Comparison of ENCODE assay signal across 22 cellular contexts in genomic region chr2:69638630-69639029, GRCh38. TPM values are rescaled to one million over a fixed set of nuclear protein-coding genes. Genes with fewer than 3 reads are reported as not detected.
A peak's percentile ranks its signal among the peaks of the same experiment; 100 is the strongest.
DNase-seq lines count a peak whose midpoint lies in the region; ATAC-seq and TF ChIP-seq lines count a peak whose summit lies in the region.
"Had no signal": no experiment of that assay in that cellular context is flagged by ENCODE, and none has a peak within 500 bp of the region (broad histone marks: within the 10 kb centered on the region; RNA-seq: fewer than 3 reads in every experiment).

No MANE protein-coding gene starts in this region.

- peak overlapping the region; percentile 5 to 96 (median 92) for H3K4me3 Mint-ChIP-seq in T-cell
- peak overlapping the region; percentile 47 for H3K4me3 Mint-ChIP-seq in central memory CD8-positive, alpha-beta T cell

- ATAC-seq in Right ventricle myocardium superior (ENCODE audit: poor library complexity) (no peak), T-cell (replicated peaks in 1 of 4) (no peak), HG03280 (IDR thresholded peaks at IDR 0.05; ENCODE audit: unreplicated experiment) (no peak)
- ATAC-seq in central memory CD8-positive, alpha-beta T cell (replicated peaks; ENCODE audit: extremely low read depth, poor library complexity, severe bottlenecking) = no peak
- ATAC-seq: esophagus mucosa, sciatic nerve had no signal

- H3K27me3 Mint-ChIP-seq in T-cell = no peaks in the 10 kb centered on the region
- no peaks in the 10 kb centered on the region for H3K27me3 Mint-ChIP-seq in central memory CD8-positive, alpha-beta T cell

- H3K36me3 ChIP-seq in cardiac muscle cell (no peaks in the 10 kb centered on the region), thyroid gland (no peaks in the 10 kb centered on the region), stomach (peaks cover 4 to 22% (median 12%) of the 10 kb centered on the region in 4 donors)
- H3K36me3 ChIP-seq: suprapubic skin, vagina had no signal

- WGBS in thyroid gland, 2 donors = 83 to 91% methylated on average over 3 of the region's 3 CpGs
- WGBS in stomach, 5 donors = 82 to 89% (median 85%) methylated on average over 3 of the region's 3 CpGs

- no peak for TF ChIP-seq CTCF in cardiac muscle cell (IDR thresholded peaks at IDR 0.05; ENCODE audit: low read depth, low read length)
- TF ChIP-seq CTCF in thyroid gland (IDR thresholded peaks at IDR 0.05) = no peak
- no peak for TF ChIP-seq CTCF in stomach (IDR thresholded peaks at IDR 0.05)

- intact Hi-C loops in Right ventricle myocardium superior (cut with DNase I) (no loop called here), thyroid gland (cut with DNase I) (no loop called here), stomach (cut with DNase I; ENCODE audit: low total_unique reads) (no loop called here)

- TF ChIP-seq POLR2A in thyroid gland (IDR thresholded peaks at IDR 0.05) = no peak
- TF ChIP-seq POLR2A in stomach (IDR thresholded peaks at IDR 0.05) = no peak

- CTCF ChIA-PET in T-cell (lab: Charles Lee) = interaction anchor here in 1 of 2 donors (0.7 to 2.3 kb wide), 5 partner anchors 10 to 785 kb away, joined by 3 to 12 read pairs (median 3); no protein-coding TSS in a partner anchor

- peak overlapping the region; percentile 51 to 92 for H3K27ac Mint-ChIP-seq in T-cell
- H3K27ac Mint-ChIP-seq in central memory CD8-positive, alpha-beta T cell (ENCODE audit: low read depth) = peak overlapping the region; percentile 36

- POLR2A ChIA-PET in T-cell (lab: Charles Lee) = interaction anchor here in 1 of 2 donors (0.6 to 1.3 kb wide), 2 partner anchors 13 to 17 kb away, joined by 5 to 6 read pairs; no protein-coding TSS in a partner anchor

- H3K4me3 ChIP-seq in cardiac muscle cell (no peak overlapping the region), thyroid gland (replicated peaks in 1 of 3) (no peak overlapping the region), stomach (no peak overlapping the region)
- H3K4me3 ChIP-seq: left ventricle myocardium inferior, suprapubic skin, vagina had no signal

- no peaks in the 10 kb centered on the region for H3K9me3 Mint-ChIP-seq in T-cell
- H3K9me3 Mint-ChIP-seq in central memory CD8-positive, alpha-beta T cell = no peaks in the 10 kb centered on the region
- H3K9me3 Mint-ChIP-seq: nephron had no signal

- H3K27me3 ChIP-seq in cardiac muscle cell = no peaks in the 10 kb centered on the region
- H3K27me3 ChIP-seq in thyroid gland = no peaks in the 10 kb centered on the region
- no peaks in the 10 kb centered on the region for H3K27me3 ChIP-seq in stomach
- H3K27me3 ChIP-seq: suprapubic skin, vagina had no signal

- H3K9me3 ChIP-seq in cardiac muscle cell (ENCODE audit: low read depth) (no peaks in the 10 kb centered on the region), thyroid gland (no peaks in the 10 kb centered on the region), stomach (no peaks in the 10 kb centered on the region)
- H3K9me3 ChIP-seq: left ventricle myocardium inferior, suprapubic skin, vagina had no signal

- no peak for DNase-seq in cardiac muscle cell (ENCODE audit: low read depth in 1 of 2, low spot score in 1 of 2)
- DNase-seq in Right ventricle myocardium superior = no peak
- no peak for DNase-seq in T-cell
- no peak for DNase-seq in central memory CD8-positive, alpha-beta T cell (ENCODE audit: low spot score in 2 of 2)
- DNase-seq in thyroid gland = no peak
- no peak for DNase-seq in stomach
- DNase-seq: activated gamma-delta T cell; DMS79; effector CD4-positive, alpha-beta T cell; foreskin melanocyte; HCEC 1CT; left ventricle myocardium inferior; NCI-H2029; NCI-H748 treated with DMSO at 0.1 percent for 48 hours; posterior cingulate gyrus; stimulated activated CD4-positive, alpha-beta T cell treated with anti-CD3 and anti-CD28 coated beads, Interleukin-15, amount 100 ng/mL, for 24 hours had no signal

- H3K4me1 ChIP-seq in cardiac muscle cell (ENCODE audit: low read depth) = peaks cover 34% of the 10 kb centered on the region
- peaks cover 47 to 52% of the 10 kb centered on the region in 2 donors for H3K4me1 ChIP-seq in thyroid gland
- H3K4me1 ChIP-seq in stomach = peaks cover 20 to 79% (median 54%) of the 10 kb centered on the region in 4 donors

- TF ChIP-seq EP300 in stomach (IDR thresholded peaks at IDR 0.05) = no peak

- H3K27ac ChIP-seq in cardiac muscle cell (peak overlapping the region; percentile 46), thyroid gland (peak overlapping the region; percentile 9 to 99 (median 40)), stomach (no peak overlapping the region)
- H3K27ac ChIP-seq: left ventricle myocardium inferior, suprapubic skin, vagina had no signal

- peaks cover 38% of the 10 kb centered on the region for H3K36me3 Mint-ChIP-seq in T-cell
- H3K36me3 Mint-ChIP-seq in central memory CD8-positive, alpha-beta T cell (ENCODE audit: insufficient read depth) = peaks cover 39% of the 10 kb centered on the region

- peaks cover 67 to 77% (median 74%) of the 10 kb centered on the region in 3 donors for H3K4me1 Mint-ChIP-seq in T-cell
- H3K4me1 Mint-ChIP-seq in central memory CD8-positive, alpha-beta T cell = peaks cover 72% of the 10 kb centered on the region

RNA-seq across cellular contexts. Expression of gene AAK1, which starts 4.9 kb away (rescaled TPM):
- 47.4 and 50.0 TPM in 2 replicates for total RNA-seq in cardiac muscle cell
- 50.3 and 57.2 TPM in 2 replicates for polyA plus RNA-seq in cardiac muscle cell
- total RNA-seq in Right ventricle myocardium superior = 87.2 TPM
- 100 to 1,000 TPM; 170 to 283 (median 177) TPM for total RNA-seq in T-cell
- 100 to 1,000 TPM in 3 of 4 donors, 10 to 100 TPM in 1; 82.0 to 174 (median 144) TPM for total RNA-seq in thyroid gland
- 100 to 1,000 TPM in 2 of 5 donors, 10 to 100 TPM in 3; 32.4 to 115 (median 74.7) TPM for total RNA-seq in stomach
- polyA plus RNA-seq in stomach = 10 to 100 TPM; 12.9 to 78.2 (median 18.0) TPM

Comparison
In these comparisons a context has a peak if more than half of its experiments do, and no peak if none do; other contexts are left out.
1. H3K27ac ChIP-seq: peak in cardiac muscle cell (single experiment) and thyroid gland (3 of 3); none in stomach (0 of 5).